Comparison of ENCODE assay signal across 7 cellular contexts in the genomic region with DNA sequence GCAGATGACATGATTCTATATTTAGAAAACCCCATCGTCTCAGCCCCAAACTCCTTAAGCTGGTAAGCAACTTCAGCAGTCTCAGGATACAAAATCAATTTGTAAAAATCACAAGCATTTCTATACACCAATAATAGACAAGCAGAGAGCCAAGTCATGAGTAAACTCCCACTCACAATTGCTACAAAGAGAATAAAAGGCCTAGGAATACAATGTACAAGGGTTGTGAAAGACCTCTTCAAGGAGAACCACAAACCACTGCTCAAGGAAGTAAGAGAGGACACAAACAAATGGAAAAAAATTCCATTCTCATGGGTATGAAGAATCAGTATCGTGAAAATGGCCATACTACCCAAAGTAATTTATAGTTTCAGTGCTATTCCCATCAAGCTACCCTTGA. TPM values are rescaled to one million over a fixed set of nuclear protein-coding genes. Genes with fewer than 3 reads are reported as not detected.
"Had no signal": no experiment of that assay in that cellular context is flagged by ENCODE, and none has a peak within 500 bp of the region (broad histone marks: within the 10 kb centered on the region; RNA-seq: fewer than 3 reads in every experiment).

No MANE protein-coding gene starts in this region.

RNA-seq across cellular contexts. Expression of gene MRGPRX1, which starts 13.8 kb away (rescaled TPM):
- total RNA-seq: GM23248, H4, H7, HepG2, HFFc6, HT1080 had no signal
- polyA plus RNA-seq: GM23248, HepG2, IgD-negative memory B cell had no signal
